ENCODE assay signal across 9 cellular contexts in the genomic region with DNA sequence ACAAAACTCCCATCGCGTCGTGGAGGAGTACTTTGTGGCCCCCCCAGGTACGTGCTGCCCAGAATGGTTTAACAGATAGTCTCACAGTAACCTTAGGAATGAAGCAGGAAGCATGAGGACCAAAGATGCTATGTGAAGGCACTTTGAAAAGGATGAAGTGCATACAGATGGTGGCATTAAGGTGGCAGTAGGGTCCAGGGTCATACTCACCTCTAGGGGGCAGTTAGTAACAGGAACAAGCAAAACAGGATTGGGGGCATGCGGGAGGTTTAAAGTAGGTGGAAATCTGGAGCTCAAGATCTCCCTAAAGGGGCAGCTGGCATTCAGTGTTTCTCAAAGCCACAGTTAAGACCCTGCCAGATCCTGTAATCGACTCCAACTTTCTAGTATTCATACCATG.
DNase-seq lines count a peak whose midpoint lies in the region; ATAC-seq and TF ChIP-seq lines count a peak whose summit lies in the region.
"Had no signal": no experiment of that assay in that cellular context is flagged by ENCODE, and none has a peak within 500 bp of the region (broad histone marks: within the 10 kb centered on the region; RNA-seq: fewer than 3 reads in every experiment).

No MANE protein-coding gene starts in this region.

- DNase-seq in ACHN, result peak; percentile 39
- DNase-seq in GM10248 (ENCODE audit: extremely low spot score), result no peak
- DNase-seq in RWPE1 (ENCODE audit: low spot score), result no peak
- peak in 1 of 2 donors; percentile 25 for DNase-seq in foreskin fibroblast
- no peak for DNase-seq in NCI-H2227 (lab: John Stamatoyannopoulos, UW; ENCODE audit: unreplicated experiment)
- no peak for DNase-seq in GM19240 (ENCODE audit: insufficient read length, low spot score)
- no peak for DNase-seq in HCEC 1CT
- DNase-seq: SHP77 treated with DMSO at 0.1 percent for 48 hours had no signal

- CTCF ChIA-PET in GM10248 (lab: Yijun Ruan, JAX) (interaction anchor here (1.0 to 4.9 kb wide), 8 partner anchors 10 to 229 kb away, joined by 3 to 50 read pairs (median 5); a partner anchor contains a TSS), RWPE1 (lab: Yijun Ruan, JAX) (interaction anchor here (0.6 to 0.7 kb wide), 3 partner anchors 10 to 253 kb away, joined by 3 read pairs; no protein-coding TSS in a partner anchor)

- ATAC-seq in GM21390 (IDR thresholded peaks at IDR 0.05; ENCODE audit: unreplicated experiment), result no peak

- POLR2A ChIA-PET in GM10248 (lab: Yijun Ruan, JAX) (no interaction called here), RWPE1 (lab: Yijun Ruan, JAX; ENCODE audit: low non-redundant PET) (interaction anchor here (0.8 kb wide), 1 partner anchor 391 kb away, joined by 3 read pairs; no protein-coding TSS in a partner anchor)

- H3K4me3 ChIP-seq in foreskin fibroblast (ENCODE audit: low read depth in 1 of 2, low read length in 2 of 2), result no peak overlapping the region

- H3K27ac ChIP-seq in RWPE1, result no peak overlapping the region

- in situ Hi-C loops in ACHN (cut with HindIII; ENCODE audit: low pct_ligation_motif_present, low pct_unique_long_range_greater_than_20kb, low sequenced_read_pairs), result no loop called here

- peak; percentile 22 for TF ChIP-seq CTCF in GM10248 (IDR thresholded peaks at IDR 0.05; ENCODE audit: control extremely low read depth, extremely low read depth, low read depth, missing control alignments)
- peak; percentile 16; the same call in 1 of the 2 replicates for TF ChIP-seq CTCF in RWPE1 (conservative IDR thresholded peaks at IDR 0.05; ENCODE audit: low read depth)
- peak; percentile 11 for TF ChIP-seq CTCF in foreskin fibroblast (IDR thresholded peaks at IDR 0.05; ENCODE audit: low read depth, low read length)
